In genomic region chr1:213123532-213123931, GRCh38 we compare ENCODE assay signal across 13 cellular contexts.
DNase-seq lines count a peak whose midpoint lies in the region; ATAC-seq and TF ChIP-seq lines count a peak whose summit lies in the region.
"Had no signal": no experiment of that assay in that cellular context is flagged by ENCODE, and none has a peak within 500 bp of the region (broad histone marks: within the 10 kb centered on the region; RNA-seq: fewer than 3 reads in every experiment).

No MANE protein-coding gene starts in this region.

- no peak overlapping the region for H3K4ac ChIP-seq in mesenchymal stem cell (ENCODE audit: low read depth in 1 of 2, low read length in 2 of 2)

- no peak overlapping the region for H3K23ac ChIP-seq in mesenchymal stem cell (ENCODE audit: low read length in 2 of 2)

- no peak overlapping the region for H3K14ac ChIP-seq in mesenchymal stem cell (ENCODE audit: low read length in 2 of 2)

- H3K4me2 ChIP-seq in mesenchymal stem cell (ENCODE audit: low read length, poor library complexity, severe bottlenecking) = no peak overlapping the region

- peaks cover 10% of the 10 kb centered on the region for H3K79me1 ChIP-seq in mesenchymal stem cell (replicated peaks; ENCODE audit: low read length, poor library complexity, severe bottlenecking)

- TF ChIP-seq POLR2A in spleen (IDR thresholded peaks at IDR 0.05) = no peak

- no peak for ATAC-seq in GM21786 (IDR thresholded peaks at IDR 0.05; ENCODE audit: unreplicated experiment)
- ATAC-seq in HG03439 (IDR thresholded peaks at IDR 0.05; ENCODE audit: unreplicated experiment) = no peak

- peaks cover 2% of the 10 kb centered on the region for H3K4me1 ChIP-seq in mesenchymal stem cell (ENCODE audit: control insufficient read depth, insufficient read depth, low read depth, low read length)
- H3K4me1 ChIP-seq in spleen = peaks cover 0 to 8% (median 4%) of the 10 kb centered on the region in 6 donors

- H2BK5ac ChIP-seq in mesenchymal stem cell (ENCODE audit: low read depth, low read length, poor library complexity, severe bottlenecking) = no peak overlapping the region

- H2BK120ac ChIP-seq in mesenchymal stem cell (ENCODE audit: low read depth, low read length) = no peak overlapping the region

- no peak overlapping the region for H3K9ac ChIP-seq in mesenchymal stem cell (ENCODE audit: low read length)

- DNase-seq in AG08396 (ENCODE audit: low spot score) (peak; percentile 5), M059J (ENCODE audit: low read depth) (peak; percentile 81), cardiac fibroblast (ENCODE audit: low read depth in 2 of 2) (peak; percentile 44 to 76), mesenchymal stem cell (peak; percentile 41), spleen (no peak)
- no peak for DNase-seq in activated effector memory CD4-positive, alpha-beta T cell treated with anti-CD3 and anti-CD28 coated beads, Interleukin-2, amount 50 U/mL, for 16 hours
- DNase-seq: BE2C, GDM1, NCI-H1694 treated with DMSO at 0.1 percent for 48 hours, T-helper 9 cell had no signal

- no peaks in the 10 kb centered on the region for H3K27me3 ChIP-seq in mesenchymal stem cell (ENCODE audit: control insufficient read depth in 1 of 2, insufficient read depth in 1 of 2, low read length in 2 of 2)
- no peaks in the 10 kb centered on the region for H3K27me3 ChIP-seq in spleen (replicated peaks in 1 of 7)
- H3K27me3 ChIP-seq: BE2C, neutrophil had no signal

- H2BK15ac ChIP-seq in mesenchymal stem cell (ENCODE audit: low read depth, poor library complexity, severe bottlenecking) = no peak overlapping the region

- H3K9me3 ChIP-seq in mesenchymal stem cell (ENCODE audit: control insufficient read depth, low read length) (no peaks in the 10 kb centered on the region), spleen (no peaks in the 10 kb centered on the region)
- H3K9me3 ChIP-seq: BE2C, neutrophil had no signal

- no peak overlapping the region for H2AFZ ChIP-seq in mesenchymal stem cell (ENCODE audit: low read depth, low read length)

- 89% methylated on average over 1 of the region's 2 CpGs for WGBS in mesenchymal stem cell
- WGBS in spleen, 5 donors = 90 to 99% (median 97%) methylated on average over 2 of the region's 2 CpGs

- no peak overlapping the region for H3K18ac ChIP-seq in mesenchymal stem cell (ENCODE audit: low read depth in 1 of 2, low read length in 2 of 2)

- H4K8ac ChIP-seq in mesenchymal stem cell (ENCODE audit: low read length) = no peak overlapping the region

- intact Hi-C loops in spleen (cut with DNase I; ENCODE audit: low total_unique reads) = no loop called here

- TF ChIP-seq CTCF in cardiac fibroblast (IDR thresholded peaks at IDR 0.05; ENCODE audit: low read depth, low read length) = no peak
- TF ChIP-seq CTCF in spleen (IDR thresholded peaks at IDR 0.05 in 8 of 11, conservative IDR thresholded peaks at IDR 0.05 in 3 of 11) = no peak

- H4K91ac ChIP-seq in mesenchymal stem cell (ENCODE audit: low read length) = no peak overlapping the region

- H3K27ac ChIP-seq in mesenchymal stem cell (ENCODE audit: low read length, poor library complexity, severe bottlenecking) (no peak overlapping the region), spleen (no peak overlapping the region)
- H3K27ac ChIP-seq: neutrophil had no signal

- no peak overlapping the region for H3K4me3 ChIP-seq in cardiac fibroblast (replicated peaks in 1 of 2; ENCODE audit: low read depth in 2 of 2, low read length in 2 of 2)
- no peak overlapping the region for H3K4me3 ChIP-seq in mesenchymal stem cell (ENCODE audit: insufficient read depth in 1 of 2, low read depth in 1 of 2, low read length in 2 of 2)
- H3K4me3 ChIP-seq in spleen = no peak overlapping the region

- H2BK12ac ChIP-seq in mesenchymal stem cell (ENCODE audit: low read length in 2 of 2) = no peak overlapping the region

- peaks cover 0 to 2% of the 10 kb centered on the region in 2 experiments for H3K36me3 ChIP-seq in mesenchymal stem cell (ENCODE audit: control insufficient read depth in 1 of 2, insufficient read depth in 2 of 2, low read depth in 1 of 2, low read length in 2 of 2)
- H3K36me3 ChIP-seq in spleen = peaks cover 0 to 4% (median 0%) of the 10 kb centered on the region in 6 donors
- H3K36me3 ChIP-seq: BE2C, neutrophil had no signal

- H2AK5ac ChIP-seq in mesenchymal stem cell (ENCODE audit: low read length, severe bottlenecking) = no peak overlapping the region

Comparison
In these comparisons a context has a peak if more than half of its experiments do, and no peak if none do; other contexts are left out.
1. DNase-seq: peak in AG08396 (single experiment), M059J (single experiment), cardiac fibroblast (2 of 2) and mesenchymal stem cell (single experiment); none in spleen (single experiment) and activated effector memory CD4-positive, alpha-beta T cell treated with anti-CD3 and anti-CD28 coated beads, Interleukin-2, amount 50 U/mL, for 16 hours (single experiment).